ENCODE assay signal across 1 cellular context in the genomic region with DNA sequence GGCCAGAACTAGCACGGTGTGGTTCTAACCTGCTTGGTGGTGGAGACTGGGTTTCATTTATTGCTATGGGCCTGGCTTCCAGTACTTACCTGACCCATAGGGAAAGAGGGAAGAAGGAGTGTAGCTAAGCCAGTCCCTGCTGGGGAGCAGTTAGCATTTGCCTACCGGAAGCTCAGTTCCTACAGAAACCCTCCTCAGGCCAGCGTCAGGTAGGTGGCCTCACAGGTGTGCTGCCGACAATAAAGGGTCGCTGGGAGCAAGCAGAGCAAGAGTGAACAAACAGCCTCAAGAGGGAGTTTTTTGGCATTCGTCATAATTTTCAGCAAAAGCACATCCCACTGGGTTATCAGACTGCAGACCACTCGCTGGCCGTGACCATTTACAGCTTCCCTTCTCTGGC.
TF ChIP-seq lines count a peak whose summit lies in the region.

No MANE protein-coding gene starts in this region.

TF ChIP-seq in H1, 55 proteins besides CTCF, POLR2A, EP300 and RAD21:
- no peak for TF ChIP-seq TBP (IDR thresholded peaks at IDR 0.05; ENCODE audit: low read depth, low read length)
- TF ChIP-seq, protein P1, sequence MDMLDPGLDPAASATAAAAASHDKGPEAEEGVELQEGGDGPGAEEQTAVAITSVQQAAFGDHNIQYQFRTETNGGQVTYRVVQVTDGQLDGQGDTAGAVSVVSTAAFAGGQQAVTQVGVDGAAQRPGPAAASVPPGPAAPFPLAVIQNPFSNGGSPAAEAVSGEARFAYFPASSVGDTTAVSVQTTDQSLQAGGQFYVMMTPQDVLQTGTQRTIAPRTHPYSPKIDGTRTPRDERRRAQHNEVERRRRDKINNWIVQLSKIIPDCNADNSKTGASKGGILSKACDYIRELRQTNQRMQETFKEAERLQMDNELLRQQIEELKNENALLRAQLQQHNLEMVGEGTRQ (IDR thresholded peaks at IDR 0.05; ENCODE audit: low read length): no peak
- no peak for TF ChIP-seq BACH1 (IDR thresholded peaks at IDR 0.05; ENCODE audit: low read length)
- TF ChIP-seq SIRT6 (IDR thresholded peaks at IDR 0.05; ENCODE audit: low read length): no peak
- TF ChIP-seq SIN3A (conservative IDR thresholded peaks at IDR 0.05 in 1 of 2, IDR thresholded peaks at IDR 0.05 in 1 of 2; ENCODE audit: low read depth in 1 of 2, low read length in 2 of 2): no peak
- no peak for TF ChIP-seq CBX5 (IDR thresholded peaks at IDR 0.05; ENCODE audit: low read depth, low read length)
- no peak for TF ChIP-seq EZH2 (IDR thresholded peaks at IDR 0.05; ENCODE audit: low read depth, low read length, severe bottlenecking)
- TF ChIP-seq ASH2L (IDR thresholded peaks at IDR 0.05; ENCODE audit: low read length): no peak
- no peak for TF ChIP-seq KDM5A (IDR thresholded peaks at IDR 0.05; ENCODE audit: low read length)
- no peak for TF ChIP-seq HDAC6 (IDR thresholded peaks at IDR 0.05; ENCODE audit: low read depth, low read length)
- TF ChIP-seq SP4 (IDR thresholded peaks at IDR 0.05; ENCODE audit: low read length): no peak
- TF ChIP-seq POLR2AphosphoS5 (IDR thresholded peaks at IDR 0.05; ENCODE audit: low read depth, low read length): no peak
- TF ChIP-seq RNF2 (IDR thresholded peaks at IDR 0.05; ENCODE audit: borderline replicate concordance, low read depth, low read length, missing control alignments, poor library complexity, severe bottlenecking): no peak
- TF ChIP-seq HDAC2 (IDR thresholded peaks at IDR 0.05; ENCODE audit: borderline replicate concordance in 1 of 2, low read depth in 2 of 2, low read length in 2 of 2): no peak
- TF ChIP-seq CHD1 (IDR thresholded peaks at IDR 0.05; ENCODE audit: low read depth, low read length): no peak
- TF ChIP-seq MAFK (IDR thresholded peaks at IDR 0.05; ENCODE audit: low read depth, low read length): no peak
- no peak for TF ChIP-seq NRF1 (IDR thresholded peaks at IDR 0.05; ENCODE audit: low read depth, low read length)
- TF ChIP-seq JUN (IDR thresholded peaks at IDR 0.05; ENCODE audit: low read depth, low read length): no peak
TF ChIP-seq in H1: peak in this region for 0.
